8 cellular contexts compared by ENCODE assay signal in genomic region chr19:41641879-41642485, GRCh38. TPM values are rescaled to one million over a fixed set of nuclear protein-coding genes. Genes with fewer than 3 reads are reported as not detected.
A peak's percentile ranks its signal among the peaks of the same experiment; 100 is the strongest.
DNase-seq lines count a peak whose midpoint lies in the region; ATAC-seq and TF ChIP-seq lines count a peak whose summit lies in the region.

No MANE protein-coding gene starts in this region.

- H3K4me3 Mint-ChIP-seq in activated CD8-positive, alpha-beta T cell treated with anti-CD3 and anti-CD28 coated beads for 36 hours: no peak overlapping the region

- CTCF ChIA-PET in AG04450 (lab: Charles Lee): interaction anchor here (0.6 to 2.4 kb wide), 32 partner anchors 9 to 395 kb away, joined by 3 to 42 read pairs (median 4); partner anchors contain the start of gene DMAC2
- CTCF ChIA-PET in activated CD8-positive, alpha-beta T cell treated with anti-CD3 and anti-CD28 coated beads for 36 hours (lab: Charles Lee): interaction anchor here (0.7 to 3.8 kb wide), 55 partner anchors 9 to 193 kb away, joined by 3 to 34 read pairs (median 5); partner anchors contain the start of genes CEACAM3, CEACAM6 and CEACAM7

- DNase-seq in AG04450 (ENCODE audit: low read depth, low spot score) (peak; percentile 6), GM19240 (ENCODE audit: insufficient read length, low spot score) (peak; percentile 77), NCI-H446 (lab: John Stamatoyannopoulos, UW) (peak; percentile 17 to 65), middle frontal gyrus (ENCODE audit: extremely low spot score, low spot score) (peak; percentile 3)
- peak; percentile 80 for DNase-seq in activated CD8-positive, alpha-beta T cell treated with anti-CD3 and anti-CD28 coated beads for 36 hours
- peak; percentile 38 to 64 (median 49) for DNase-seq in effector memory CD4-positive, alpha-beta T cell
- peak; percentile 37 to 59 for DNase-seq in stimulated activated CD8-positive, alpha-beta memory T cell treated with anti-CD3 and anti-CD28 coated beads, Interleukin-7, amount 100 ng/mL, for 4 hours (ENCODE audit: low read depth in 2 of 2)

- no peak overlapping the region for H3K27ac ChIP-seq in AG04450 (ENCODE audit: low read depth, low read length)
- no peak overlapping the region for H3K27ac ChIP-seq in effector memory CD4-positive, alpha-beta T cell (ENCODE audit: insufficient read depth, low read length, poor library complexity, severe bottlenecking)

- intact Hi-C loops in activated CD8-positive, alpha-beta T cell treated with anti-CD3 and anti-CD28 coated beads for 36 hours (cut with micrococcal nuclease): loop anchor here (10.0 kb wide), 1 partner anchor 103 kb away; no protein-coding TSS in a partner anchor

- no peak overlapping the region for H3K4me3 ChIP-seq in AG04450 (ENCODE audit: low read depth, low read length)
- H3K4me3 ChIP-seq in effector memory CD4-positive, alpha-beta T cell (ENCODE audit: insufficient read depth, low read depth, low read length, poor library complexity, severe bottlenecking): no peak overlapping the region

- no peak overlapping the region for H3K27ac Mint-ChIP-seq in activated CD8-positive, alpha-beta T cell treated with anti-CD3 and anti-CD28 coated beads for 36 hours

- no peaks in the 10 kb centered on the region for H3K4me1 Mint-ChIP-seq in activated CD8-positive, alpha-beta T cell treated with anti-CD3 and anti-CD28 coated beads for 36 hours (ENCODE audit: low read depth)

- POLR2A ChIA-PET in AG04450 (lab: Yijun Ruan, JAX): no interaction called here
- POLR2A ChIA-PET in activated CD8-positive, alpha-beta T cell treated with anti-CD3 and anti-CD28 coated beads for 36 hours (lab: Charles Lee): interaction anchor here (1.4 kb wide), 1 partner anchor 15 kb away, joined by 3 read pairs; the partner anchor contains the start of gene CEACAM4

- H3K4me1 ChIP-seq in effector memory CD4-positive, alpha-beta T cell (ENCODE audit: control insufficient read depth, insufficient read depth, low read length, poor library complexity, severe bottlenecking): peaks cover 4% of the 10 kb centered on the region

- H3K9me3 Mint-ChIP-seq in activated CD8-positive, alpha-beta T cell treated with anti-CD3 and anti-CD28 coated beads for 36 hours: no peaks in the 10 kb centered on the region

- TF ChIP-seq CTCF in AG04450 (IDR thresholded peaks at IDR 0.05; ENCODE audit: low read depth, low read length): peak; percentile 87
- TF ChIP-seq CTCF in activated CD8-positive, alpha-beta T cell treated with anti-CD3 and anti-CD28 coated beads for 36 hours (IDR thresholded peaks at IDR 0.05): peak; percentile 94

- H3K36me3 Mint-ChIP-seq in activated CD8-positive, alpha-beta T cell treated with anti-CD3 and anti-CD28 coated beads for 36 hours (ENCODE audit: low read depth): no peaks in the 10 kb centered on the region

- peak; percentile 88 for ATAC-seq in activated CD8-positive, alpha-beta T cell treated with anti-CD3 and anti-CD28 coated beads for 36 hours
- no peak for ATAC-seq in GM18520 (IDR thresholded peaks at IDR 0.05; ENCODE audit: unreplicated experiment)

- no peaks in the 10 kb centered on the region for H3K27me3 ChIP-seq in AG04450 (ENCODE audit: control insufficient read depth, insufficient read depth, low read length)
- peaks cover 4% of the 10 kb centered on the region for H3K27me3 ChIP-seq in effector memory CD4-positive, alpha-beta T cell (replicated peaks; ENCODE audit: control insufficient read depth, insufficient read depth, low read length, poor library complexity, severe bottlenecking)

- peaks cover 10% of the 10 kb centered on the region for H3K27me3 Mint-ChIP-seq in activated CD8-positive, alpha-beta T cell treated with anti-CD3 and anti-CD28 coated beads for 36 hours

- H3K9me3 ChIP-seq in AG04450 (ENCODE audit: control insufficient read depth, insufficient read depth, low read length): no peaks in the 10 kb centered on the region
- no peaks in the 10 kb centered on the region for H3K9me3 ChIP-seq in effector memory CD4-positive, alpha-beta T cell (ENCODE audit: control insufficient read depth, low read length)

- no peaks in the 10 kb centered on the region for H3K36me3 ChIP-seq in effector memory CD4-positive, alpha-beta T cell (ENCODE audit: control insufficient read depth, insufficient read depth, low read length)

RNA-seq across cellular contexts. Expression of gene CEACAM4, which starts 15.1 kb away (rescaled TPM):
- polyA plus RNA-seq in AG04450 (2011; rRNA removed): not detected in 2 replicates
- polyA minus RNA-seq in AG04450 (2011; rRNA and poly(A)+ RNA removed): not detected in 2 replicates
- not detected for total RNA-seq in activated CD8-positive, alpha-beta T cell treated with anti-CD3 and anti-CD28 coated beads for 36 hours

RNA-seq across cellular contexts. Expression of gene CEACAM7, which starts 46.1 kb away (rescaled TPM):
- not detected in 2 replicates for polyA plus RNA-seq in AG04450 (2011; rRNA removed)
- not detected in 2 replicates for polyA minus RNA-seq in AG04450 (2011; rRNA and poly(A)+ RNA removed)
- total RNA-seq in activated CD8-positive, alpha-beta T cell treated with anti-CD3 and anti-CD28 coated beads for 36 hours: not detected

Comparison
In these comparisons a context has a peak if more than half of its experiments do, and no peak if none do; other contexts are left out.
1. DNase-seq: peak in every context shown above with its lines; median percentile 80 in activated CD8-positive, alpha-beta T cell treated with anti-CD3 and anti-CD28 coated beads for 36 hours; 77 in GM19240; 49 in effector memory CD4-positive, alpha-beta T cell; 48 in stimulated activated CD8-positive, alpha-beta memory T cell treated with anti-CD3 and anti-CD28 coated beads, Interleukin-7, amount 100 ng/mL, for 4 hours; 41 in NCI-H446; 6 in AG04450; 3 in middle frontal gyrus.